In the genomic region with DNA sequence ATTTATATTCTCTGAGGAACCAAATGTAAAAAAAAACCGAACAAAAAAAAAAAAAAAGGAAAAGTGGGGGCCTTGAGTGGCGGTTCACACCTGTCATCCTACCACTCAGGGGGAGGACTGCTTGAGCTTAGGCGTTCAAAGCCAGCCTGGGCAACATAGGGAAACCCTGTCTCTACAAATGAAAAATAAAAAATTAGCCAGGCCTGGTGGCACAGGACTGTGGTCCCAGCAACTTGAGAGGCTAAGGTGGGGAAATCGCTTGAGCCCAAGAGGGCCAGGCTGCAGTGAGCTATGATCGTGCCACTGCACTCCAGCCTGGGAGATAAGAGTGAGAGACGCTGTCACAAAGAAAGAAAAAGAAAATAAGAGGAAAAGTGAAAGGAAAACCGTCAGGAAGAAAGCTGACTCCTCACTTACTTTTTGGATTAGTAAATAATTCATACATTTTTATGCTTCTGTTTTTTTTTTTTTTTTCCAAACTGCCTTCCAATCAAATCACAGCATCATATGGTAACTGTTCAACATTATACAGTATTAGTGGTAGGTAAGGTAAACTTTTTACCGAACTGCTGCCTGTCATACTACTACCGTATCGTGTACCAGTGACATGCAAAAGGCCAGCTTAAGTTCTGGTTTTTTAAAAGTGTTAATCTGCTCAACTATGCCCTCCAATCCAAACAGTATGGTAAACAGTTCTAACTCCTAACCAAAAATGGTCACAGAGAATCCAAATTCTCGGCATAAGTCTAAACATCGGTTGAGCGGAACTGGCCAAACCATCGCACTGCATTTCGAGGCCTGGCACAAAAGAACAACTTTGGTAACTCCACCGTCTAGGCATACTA, we compare ENCODE assay signal across 8 cellular contexts. TPM values are rescaled to one million over a fixed set of nuclear protein-coding genes. Genes with fewer than 3 reads are reported as not detected.
DNase-seq lines count a peak whose midpoint lies in the region; ATAC-seq, FAIRE-seq and TF ChIP-seq lines count a peak whose summit lies in the region.

No MANE protein-coding gene starts in this region.

- peak overlapping the region; percentile 97 for H3K4me3 Mint-ChIP-seq in activated CD4-positive, alpha-beta T cell treated with anti-CD3 and anti-CD28 coated beads for 36 hours
- H3K4me3 Mint-ChIP-seq in stimulated activated naive CD8-positive, alpha-beta T cell treated with anti-CD3 and anti-CD28 coated beads, Interleukin-15, Interleukin-2, amounts not matched to agents 100 ng/mL and 50 ng/mL, for 24 hours, result peak overlapping the region; percentile 94

- peak overlapping the region; percentile 98 for H2AFZ ChIP-seq in K562 (ENCODE audit: low read depth, low read length)

- peaks cover 4 to 15% of the 10 kb centered on the region in 2 experiments; a peak in 3 of 5 replicates for H3K4me1 ChIP-seq in K562 (replicated peaks in 1 of 2; ENCODE audit: control insufficient read depth in 2 of 2, insufficient read depth in 2 of 2, low read length in 2 of 2)
- peaks cover 4 to 13% of the 10 kb centered on the region in 2 donors for H3K4me1 ChIP-seq in kidney (ENCODE audit: control insufficient read depth in 1 of 2, insufficient read depth in 1 of 2, low read depth in 1 of 2, low read length in 2 of 2)

- peak; percentile 33 for DNase-seq in activated CD4-positive, alpha-beta T cell treated with anti-CD3 and anti-CD28 coated beads for 36 hours
- no peak for DNase-seq in activated CD4-positive, alpha-beta T cell treated with anti-CD3 and anti-CD28 coated beads, Interleukin-2, amount 50 U/mL, for 4 hours
- DNase-seq in NAMALWA (ENCODE audit: low spot score), result peak; percentile 66
- peak in 2 of 4 experiments; percentile 19 to 28 for DNase-seq in K562 (ENCODE audit: extremely low read depth in 1 of 4, low spot score in 3 of 4)
- DNase-seq in kidney, result no peak
- no peak for DNase-seq in activated CD8-positive, alpha-beta memory T cell treated with anti-CD3 and anti-CD28 coated beads, Interleukin-2, amount 50 U/mL, for 4 hours

- POLR2A ChIA-PET in activated CD4-positive, alpha-beta T cell treated with anti-CD3 and anti-CD28 coated beads for 36 hours (lab: Charles Lee), result interaction anchor here (0.6 to 1.4 kb wide), 4 partner anchors 9 to 1073 kb away, joined by 4 to 5 read pairs (median 4); partner anchors contain the start of gene PRKCI
- POLR2A ChIA-PET in K562 (lab: Yijun Ruan, JAX), result interaction anchor here (0.7 to 2.2 kb wide), 7 partner anchors 9 to 82 kb away, joined by 3 to 18 read pairs (median 3); no protein-coding TSS in a partner anchor

- TF ChIP-seq CTCF in K562 (IDR thresholded peaks at IDR 0.05 in 2 of 3, conservative IDR thresholded peaks at IDR 0.05 in 1 of 3; ENCODE audit: insufficient read depth in 2 of 3, low read depth in 1 of 3, low read length in 3 of 3), result no peak
- no peak for TF ChIP-seq CTCF in kidney (IDR thresholded peaks at IDR 0.05; ENCODE audit: borderline replicate concordance, extremely low read depth, insufficient read depth)

- CTCF ChIA-PET in activated CD4-positive, alpha-beta T cell treated with anti-CD3 and anti-CD28 coated beads for 36 hours (lab: Charles Lee), result interaction anchor here (1.6 to 2.9 kb wide), 2 partner anchors 9 to 11 kb away, joined by 4 to 8 read pairs; no protein-coding TSS in a partner anchor
- CTCF ChIA-PET in K562 (lab: Yijun Ruan, JAX; ENCODE audit: low intra/inter-chr PET ratio), result no interaction called here

- peak; percentile 19 for FAIRE-seq in K562 (lab: Jason Lieb, UNC)
- FAIRE-seq in kidney (lab: Jason Lieb, UNC), result no peak

- H3K27ac ChIP-seq in K562 (ENCODE audit: extremely low read depth, low read depth, low read length) (peak overlapping the region; percentile 91), kidney (ENCODE audit: low read depth in 2 of 2, low read length in 2 of 2) (peak overlapping the region; percentile 95 to 98)

- H3K9me3 ChIP-seq in K562 (replicated peaks; ENCODE audit: control insufficient read depth, insufficient read depth, low read depth, low read length) (no peaks in the 10 kb centered on the region; the same call in 1 of the 2 replicates), kidney (ENCODE audit: control insufficient read depth in 1 of 2, low read length in 2 of 2) (no peaks in the 10 kb centered on the region)

- H3K4me2 ChIP-seq in K562 (ENCODE audit: insufficient read depth, low read length), result peak overlapping the region; percentile 89

- ATAC-seq in activated CD4-positive, alpha-beta T cell treated with anti-CD3 and anti-CD28 coated beads for 36 hours, result peak; percentile 48
- ATAC-seq in HG02571 (IDR thresholded peaks at IDR 0.05; ENCODE audit: unreplicated experiment) (peak; percentile 10), K562 (peak; percentile 54)

- H3K9me1 ChIP-seq in K562 (ENCODE audit: control insufficient read depth, insufficient read depth, low read length), result no peaks in the 10 kb centered on the region

- H3K27ac Mint-ChIP-seq in activated CD4-positive, alpha-beta T cell treated with anti-CD3 and anti-CD28 coated beads for 36 hours, result peak overlapping the region; percentile 99
- peak overlapping the region; percentile 96 for H3K27ac Mint-ChIP-seq in stimulated activated naive CD8-positive, alpha-beta T cell treated with anti-CD3 and anti-CD28 coated beads, Interleukin-15, Interleukin-2, amounts not matched to agents 100 ng/mL and 50 ng/mL, for 24 hours

- TF ChIP-seq RAD21 in K562 (CRISPR knock-in tag; conservative IDR thresholded peaks at IDR 0.05 in 1 of 2, IDR thresholded peaks at IDR 0.05 in 1 of 2), result no peak

- H3K4me1 Mint-ChIP-seq in activated CD4-positive, alpha-beta T cell treated with anti-CD3 and anti-CD28 coated beads for 36 hours, result peaks cover 25% of the 10 kb centered on the region
- H3K4me1 Mint-ChIP-seq in stimulated activated naive CD8-positive, alpha-beta T cell treated with anti-CD3 and anti-CD28 coated beads, Interleukin-15, Interleukin-2, amounts not matched to agents 100 ng/mL and 50 ng/mL, for 24 hours (ENCODE audit: low read depth), result peaks cover 28% of the 10 kb centered on the region

- peak overlapping the region; percentile 90 to 98 for H3K9ac ChIP-seq in K562 (ENCODE audit: insufficient read depth in 1 of 2, low read depth in 2 of 2, low read length in 2 of 2)
- peak overlapping the region; percentile 71 to 96 for H3K9ac ChIP-seq in kidney (ENCODE audit: low read length in 2 of 2)

- TF ChIP-seq POLR2A in K562 (conservative IDR thresholded peaks at IDR 0.05), result no peak

- H3K36me3 ChIP-seq in K562 (ENCODE audit: control insufficient read depth, insufficient read depth, low read length), result peaks cover 27% of the 10 kb centered on the region
- peaks cover 5 to 23% of the 10 kb centered on the region in 2 donors for H3K36me3 ChIP-seq in kidney (ENCODE audit: control insufficient read depth in 1 of 2, insufficient read depth in 2 of 2, low read length in 2 of 2)

- peaks cover 33% of the 10 kb centered on the region for H3K36me3 Mint-ChIP-seq in activated CD4-positive, alpha-beta T cell treated with anti-CD3 and anti-CD28 coated beads for 36 hours (ENCODE audit: low read depth)
- peaks cover 39% of the 10 kb centered on the region for H3K36me3 Mint-ChIP-seq in stimulated activated naive CD8-positive, alpha-beta T cell treated with anti-CD3 and anti-CD28 coated beads, Interleukin-15, Interleukin-2, amounts not matched to agents 100 ng/mL and 50 ng/mL, for 24 hours (ENCODE audit: low read depth)

- in situ Hi-C loops in K562 (cut with MboI), result no loop called here

- no peaks in the 10 kb centered on the region for H3K27me3 Mint-ChIP-seq in activated CD4-positive, alpha-beta T cell treated with anti-CD3 and anti-CD28 coated beads for 36 hours
- no peaks in the 10 kb centered on the region for H3K27me3 Mint-ChIP-seq in stimulated activated naive CD8-positive, alpha-beta T cell treated with anti-CD3 and anti-CD28 coated beads, Interleukin-15, Interleukin-2, amounts not matched to agents 100 ng/mL and 50 ng/mL, for 24 hours

- under 1% methylated on average over 13 of the region's 16 CpGs for WGBS in K562 (ENCODE audit: insufficient coverage, low coverage, missing lambda C conversion rate)

- no peaks in the 10 kb centered on the region for H4K20me1 ChIP-seq in K562 (replicated peaks; ENCODE audit: control insufficient read depth, insufficient read depth, low read length)

- H3K27me3 ChIP-seq in K562 (ENCODE audit: control insufficient read depth in 2 of 2, insufficient read depth in 2 of 2, low read length in 2 of 2), result no peaks in the 10 kb centered on the region

- H3K4me3 ChIP-seq in K562 (peak overlapping the region; percentile 77), kidney (ENCODE audit: low read length in 2 of 2) (peak overlapping the region; percentile 95 to 99)

- peaks cover 38% of the 10 kb centered on the region for H3K79me2 ChIP-seq in K562 (ENCODE audit: control insufficient read depth, insufficient read depth, low read length)

- TF ChIP-seq EP300 in K562 (IDR thresholded peaks at IDR 0.05; ENCODE audit: low read length), result no peak

- intact Hi-C loops in activated CD4-positive, alpha-beta T cell treated with anti-CD3 and anti-CD28 coated beads for 36 hours (cut with DNase I, micrococcal nuclease), result loop anchor here (1.0 to 10.0 kb wide), 12 partner anchors 18 to 690 kb away; partner anchors contain the start of genes LRRC34 (in 1 of the 2), LRRIQ4 (in 1 of the 2), MYNN (in 1 of the 2) and PRKCI (in 1 of the 2)
- intact Hi-C loops in K562 (cut with micrococcal nuclease), result loop anchor here (2.0 to 10.0 kb wide), 3 partner anchors 42 to 634 kb away; partner anchors contain the start of genes PRKCI and SKIL
- intact Hi-C loops in kidney (cut with DNase I), result no loop called here

- H3K9me3 Mint-ChIP-seq in activated CD4-positive, alpha-beta T cell treated with anti-CD3 and anti-CD28 coated beads for 36 hours (ENCODE audit: low read depth), result no peaks in the 10 kb centered on the region
- no peaks in the 10 kb centered on the region for H3K9me3 Mint-ChIP-seq in stimulated activated naive CD8-positive, alpha-beta T cell treated with anti-CD3 and anti-CD28 coated beads, Interleukin-15, Interleukin-2, amounts not matched to agents 100 ng/mL and 50 ng/mL, for 24 hours

- BruUV-seq in K562 (replicated peaks; lab: Mats Ljungman, UMichigan), result TSS peak; percentile 49

RNA-seq across cellular contexts. Expression of gene PHC3, which starts 1.2 kb away (rescaled TPM):
- total RNA-seq in activated CD4-positive, alpha-beta T cell treated with anti-CD3 and anti-CD28 coated beads for 36 hours, result 10 to 100 TPM; 47.6 to 83.9 TPM
- total RNA-seq in K562 (2011; cell fraction: chromatin; rRNA removed; ENCODE audit: low replicate concordance), result 118 and 146 TPM in 2 replicates
- total RNA-seq in K562 (2011; cell fraction: nucleolus; rRNA removed), result 42.5 and 52.1 TPM in 2 replicates
- 59.0 and 129 TPM in 2 replicates for total RNA-seq in K562 (2011; cell fraction: nucleoplasm; rRNA removed)
- total RNA-seq in K562 (2014; rRNA removed) (3.1 and 8.9 TPM in 2 replicates), K562 (2014; rRNA removed; fragmentation: Illumina TruSeq; extraction: Trizol) (16.9 and 19.0 TPM in 2 replicates), K562 (2015; rRNA removed; fragmentation: Illumina TruSeq; extraction: Trizol) (14.9 and 15.1 TPM in 2 replicates), K562 (2021) (16.9 and 21.5 TPM in 2 replicates), kidney (85.6 TPM)
- polyA plus RNA-seq in K562 (2011; rRNA removed) (21.6 and 32.1 TPM in 2 replicates), K562 (2014; fragmentation: Illumina TruSeq; extraction: Trizol) (8.1 and 10.5 TPM in 2 replicates), K562 (2014; fragmentation: Nextera tagmentation; extraction: Ambion mirVana) (1 to 10 TPM; 4.6 to 6.0 TPM), K562 (2014; rRNA removed) (7.4 and 16.2 TPM in 2 replicates), kidney (ENCODE audit: insufficient read depth, low read depth, low replicate concordance) (3.6 TPM)
- 25.8 and 29.4 TPM in 2 replicates for polyA plus RNA-seq in K562 (2011; cell fraction: cytosol; rRNA removed)
- polyA plus RNA-seq in K562 (2011; cell fraction: nucleus; rRNA removed), result 65.3 and 76.2 TPM in 2 replicates
- polyA plus RNA-seq in K562 (2012), result 9.0 and 22.6 TPM in 2 replicates
- polyA minus RNA-seq in K562 (2011; rRNA and poly(A)+ RNA removed), result 91.9 and 98.7 TPM in 2 replicates
- 13.4 and 14.6 TPM in 2 replicates for polyA minus RNA-seq in K562 (2011; cell fraction: cytosol; rRNA and poly(A)+ RNA removed)
- 32.9 and 56.2 TPM in 2 replicates for polyA minus RNA-seq in K562 (2011; cell fraction: nucleus; rRNA and poly(A)+ RNA removed)

RNA-seq across cellular contexts. Expression of gene PRKCI, which starts 41.9 kb away (rescaled TPM):
- total RNA-seq in activated CD4-positive, alpha-beta T cell treated with anti-CD3 and anti-CD28 coated beads for 36 hours, result 10 to 100 TPM; 32.3 to 33.0 TPM
- total RNA-seq in K562 (2011; cell fraction: chromatin; rRNA removed; ENCODE audit: low replicate concordance), result 56.2 and 139 TPM in 2 replicates
- 21.8 and 29.3 TPM in 2 replicates for total RNA-seq in K562 (2011; cell fraction: nucleolus; rRNA removed)
- 59.0 and 131 TPM in 2 replicates for total RNA-seq in K562 (2011; cell fraction: nucleoplasm; rRNA removed)
- 23.2 and 27.8 TPM in 2 replicates for total RNA-seq in K562 (2014; rRNA removed)
- 43.2 and 49.7 TPM in 2 replicates for total RNA-seq in K562 (2014; rRNA removed; fragmentation: Illumina TruSeq; extraction: Trizol)
- 37.8 and 42.0 TPM in 2 replicates for total RNA-seq in K562 (2015; rRNA removed; fragmentation: Illumina TruSeq; extraction: Trizol)
- 23.6 and 33.2 TPM in 2 replicates for total RNA-seq in K562 (2021)
- polyA plus RNA-seq in K562 (2011; rRNA removed), result 27.8 and 40.0 TPM in 2 replicates
- 7.8 and 14.4 TPM in 2 replicates for polyA plus RNA-seq in K562 (2011; cell fraction: cytosol; rRNA removed)
- polyA plus RNA-seq in K562 (2011; cell fraction: nucleus; rRNA removed), result 7.4 and 10.1 TPM in 2 replicates
- 15.7 and 28.3 TPM in 2 replicates for polyA plus RNA-seq in K562 (2012)
- polyA plus RNA-seq in K562 (2014; fragmentation: Illumina TruSeq; extraction: Trizol), result 24.2 and 31.4 TPM in 2 replicates
- polyA plus RNA-seq in K562 (2014; fragmentation: Nextera tagmentation; extraction: Ambion mirVana), result 10 to 100 TPM; 10.5 to 13.5 TPM
- polyA plus RNA-seq in K562 (2014; rRNA removed), result 20.4 and 22.7 TPM in 2 replicates
- 79.3 and 84.4 TPM in 2 replicates for polyA minus RNA-seq in K562 (2011; rRNA and poly(A)+ RNA removed)
- 20.8 and 40.8 TPM in 2 replicates for polyA minus RNA-seq in K562 (2011; cell fraction: cytosol; rRNA and poly(A)+ RNA removed)
- 20.7 and 26.1 TPM in 2 replicates for polyA minus RNA-seq in K562 (2011; cell fraction: nucleus; rRNA and poly(A)+ RNA removed)
- total RNA-seq in kidney, result 41.5 TPM
- polyA plus RNA-seq in kidney (ENCODE audit: insufficient read depth, low read depth, low replicate concordance), result 12.6 TPM

Comparison
In these comparisons a context has a peak if more than half of its experiments do, and no peak if none do; other contexts are left out.
1. DNase-seq: peak in activated CD4-positive, alpha-beta T cell treated with anti-CD3 and anti-CD28 coated beads for 36 hours (single experiment) and NAMALWA (single experiment); none in activated CD4-positive, alpha-beta T cell treated with anti-CD3 and anti-CD28 coated beads, Interleukin-2, amount 50 U/mL, for 4 hours (0 of 2), kidney (single experiment) and activated CD8-positive, alpha-beta memory T cell treated with anti-CD3 and anti-CD28 coated beads, Interleukin-2, amount 50 U/mL, for 4 hours (single experiment).
2. Peak in every context shown above with its lines, with median percentiles within 50 percentile points of each other: ATAC-seq.